In the genomic region with DNA sequence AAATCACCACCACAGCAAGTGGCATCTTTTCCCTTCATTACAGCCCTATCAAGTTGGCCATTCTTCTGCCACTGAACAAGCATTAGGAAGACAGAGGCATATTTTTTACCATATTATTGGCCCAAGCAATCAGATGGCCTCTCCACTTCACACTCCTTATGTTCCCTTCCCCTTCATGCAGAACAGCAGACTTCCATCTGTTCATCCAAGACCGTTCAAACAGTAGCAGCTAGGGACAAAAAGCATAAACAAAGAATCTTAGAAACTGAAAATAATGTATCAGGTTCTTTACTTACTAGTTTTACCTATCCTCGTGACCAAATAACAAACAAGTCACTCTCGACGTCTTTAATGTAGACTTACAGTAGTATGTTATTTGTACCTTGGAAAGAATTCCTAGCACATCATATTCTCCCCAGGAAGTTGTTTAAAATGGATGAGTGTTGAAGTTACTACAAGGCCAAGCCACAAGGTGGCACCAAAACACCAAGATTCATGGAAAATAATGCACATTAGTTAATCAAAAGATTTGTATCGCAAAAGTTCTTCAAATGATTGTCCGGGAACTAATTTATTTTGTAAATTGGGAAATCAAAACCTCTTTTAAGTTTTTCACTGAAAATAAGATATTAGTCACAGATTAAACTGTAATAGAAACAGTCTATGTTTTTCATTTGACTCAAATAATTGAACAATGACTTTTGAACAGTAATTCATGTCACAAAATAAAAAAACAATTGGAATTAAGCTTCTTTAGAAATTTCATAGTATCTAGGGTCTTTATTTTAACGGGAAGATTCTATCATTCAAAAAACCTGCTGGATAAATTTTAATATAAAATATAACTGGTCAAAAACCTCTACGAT, we compare ENCODE assay signal across 8 cellular contexts.
DNase-seq lines count a peak whose midpoint lies in the region; ATAC-seq, FAIRE-seq and TF ChIP-seq lines count a peak whose summit lies in the region.

No MANE protein-coding gene starts in this region.

- H3K27ac ChIP-seq in astrocyte (ENCODE audit: low read depth, low read length): no peak overlapping the region

- no peaks in the 10 kb centered on the region for H3K27me3 Mint-ChIP-seq in astrocyte (ENCODE audit: low read depth, unreplicated experiment)

- no peak overlapping the region for H3K9ac ChIP-seq in astrocyte (ENCODE audit: low read length)

- no peaks in the 10 kb centered on the region for H3K9me3 Mint-ChIP-seq in astrocyte (ENCODE audit: unreplicated experiment)

- peaks cover 21% of the 10 kb centered on the region for H3K4me1 Mint-ChIP-seq in astrocyte (ENCODE audit: low read depth, unreplicated experiment)

- no peaks in the 10 kb centered on the region for H3K4me1 ChIP-seq in astrocyte (ENCODE audit: insufficient read depth, low read length)

- H3K4me2 ChIP-seq in astrocyte (ENCODE audit: low read length): no peak overlapping the region

- no peaks in the 10 kb centered on the region for H3K9me3 ChIP-seq in astrocyte (ENCODE audit: insufficient read depth, low read depth, low read length)

- peaks cover 7% of the 10 kb centered on the region for H3K36me3 Mint-ChIP-seq in astrocyte (ENCODE audit: low read depth, unreplicated experiment)

- no peak overlapping the region for H2AFZ ChIP-seq in astrocyte (ENCODE audit: low read depth, low read length)

- no peaks in the 10 kb centered on the region for H3K79me2 ChIP-seq in astrocyte (ENCODE audit: insufficient read depth, low read length)

- H3K4me3 Mint-ChIP-seq in astrocyte (ENCODE audit: unreplicated experiment): no peak overlapping the region

- FAIRE-seq in astrocyte (lab: Jason Lieb, UNC): peak; percentile 95

- no peaks in the 10 kb centered on the region for H4K20me1 ChIP-seq in astrocyte (ENCODE audit: insufficient read depth, low read length)

- ATAC-seq in HG03139 (IDR thresholded peaks at IDR 0.05; ENCODE audit: unreplicated experiment): no peak

- no peak overlapping the region for H3K4me3 ChIP-seq in astrocyte (ENCODE audit: insufficient read depth, low read depth, low read length)

- DNase-seq in ELR (ENCODE audit: low read depth): peak; percentile 69
- peak; percentile 55 for DNase-seq in LHCN-M2 (ENCODE audit: low read depth)
- DNase-seq in SHP77 (lab: John Stamatoyannopoulos, UW): peak; percentile 39 to 70
- peak; percentile 27 for DNase-seq in astrocyte (ENCODE audit: low read depth)
- DNase-seq in iPS-NIHi11 (ENCODE audit: low spot score): peak; percentile 30
- peak; percentile 10 for DNase-seq in stimulated activated CD4-positive, alpha-beta T cell treated with anti-CD3 and anti-CD28 coated beads, Interleukin-1b, Interleukin-23, amount 100 ng/mL, for 1 hour (ENCODE audit: low read depth in 2 of 2)
- DNase-seq in UCSD-AML1 (lab: John Stamatoyannopoulos, UW; ENCODE audit: unreplicated experiment): no peak

- H3K27ac Mint-ChIP-seq in astrocyte (ENCODE audit: unreplicated experiment): no peak overlapping the region

- peak; percentile 93 for TF ChIP-seq CTCF in astrocyte (IDR thresholded peaks at IDR 0.05; ENCODE audit: insufficient read depth, low read depth, low read length)

- no peaks in the 10 kb centered on the region for H3K27me3 ChIP-seq in astrocyte (ENCODE audit: insufficient read depth, low read length)

- no peaks in the 10 kb centered on the region for H3K36me3 ChIP-seq in astrocyte (ENCODE audit: insufficient read depth, low read length)
